In genomic region chr6:150231456-150231855, GRCh38 we compare ENCODE assay signal across 24 cellular contexts.
DNase-seq lines count a peak whose midpoint lies in the region; ATAC-seq and TF ChIP-seq lines count a peak whose summit lies in the region.
"Had no signal": no experiment of that assay in that cellular context is flagged by ENCODE, and none has a peak within 500 bp of the region (broad histone marks: within the 10 kb centered on the region; RNA-seq: fewer than 3 reads in every experiment).

No MANE protein-coding gene starts in this region.

- peaks cover 16% of the 10 kb centered on the region for H3K4me1 Mint-ChIP-seq in MCF 10A (ENCODE audit: insufficient read depth, unreplicated experiment)
- peaks cover 48% of the 10 kb centered on the region for H3K4me1 Mint-ChIP-seq in brain

- H3K4me1 ChIP-seq in breast epithelium (no peaks in the 10 kb centered on the region), foreskin keratinocyte (peaks cover 47% of the 10 kb centered on the region)
- H3K4me1 ChIP-seq: gastroesophageal sphincter, lower lobe of right lung had no signal

- H3K36me3 ChIP-seq in breast epithelium = no peaks in the 10 kb centered on the region
- H3K36me3 ChIP-seq: gastroesophageal sphincter, lower lobe of right lung, upper lobe of left lung had no signal

- H3K27me3 ChIP-seq in breast epithelium = no peaks in the 10 kb centered on the region
- H3K27me3 ChIP-seq in foreskin keratinocyte = no peaks in the 10 kb centered on the region
- H3K27me3 ChIP-seq: upper lobe of left lung had no signal

- H3K27ac ChIP-seq in breast epithelium (no peak overlapping the region), foreskin keratinocyte (peak overlapping the region; percentile 42)
- H3K27ac ChIP-seq: 22Rv1, gastroesophageal sphincter, lower lobe of right lung, skin epidermis, upper lobe of left lung had no signal

- no peak for TF ChIP-seq CTCF in MCF 10A (IDR thresholded peaks at IDR 0.05; ENCODE audit: unreplicated experiment)
- no peak for TF ChIP-seq CTCF in breast epithelium (IDR thresholded peaks at IDR 0.05)
- TF ChIP-seq CTCF in brain (conservative IDR thresholded peaks at IDR 0.05) = no peak
- no peak for TF ChIP-seq CTCF in foreskin keratinocyte (conservative IDR thresholded peaks at IDR 0.05)

- no peaks in the 10 kb centered on the region for H3K27me3 Mint-ChIP-seq in MCF 10A (ENCODE audit: insufficient read depth, unreplicated experiment)
- H3K27me3 Mint-ChIP-seq in brain = peaks cover 4% of the 10 kb centered on the region

- no peak overlapping the region for H3K4me3 ChIP-seq in breast epithelium
- H3K4me3 ChIP-seq: gastroesophageal sphincter, lower lobe of right lung, skin epidermis, upper lobe of left lung had no signal

- H3K9me3 Mint-ChIP-seq in MCF 10A (ENCODE audit: unreplicated experiment) (no peaks in the 10 kb centered on the region), brain (peaks cover 0 to 10% (median 6%) of the 10 kb centered on the region in 5 experiments)

- no peak for DNase-seq in MCF 10A (ENCODE audit: unreplicated experiment)
- DNase-seq in breast epithelium (ENCODE audit: low spot score in 2 of 2) = no peak
- DNase-seq in foreskin keratinocyte = peak in 1 of 2 donors; percentile 75
- no peak for DNase-seq in HuH-7.5 (ENCODE audit: low spot score)
- no peak for DNase-seq in NCI-H2227 (lab: John Stamatoyannopoulos, UW; ENCODE audit: unreplicated experiment)
- DNase-seq in NCI-H146 treated with DMSO at 0.1 percent for 48 hours (lab: John Stamatoyannopoulos, UW; ENCODE audit: unreplicated experiment) = no peak
- DNase-seq: activated CD4-positive, alpha-beta T cell treated with anti-CD3 and anti-CD28 coated beads, Interleukin-2, amount 50 U/mL, for 1 hour; activated CD8-positive, alpha-beta memory T cell treated with anti-CD3 and anti-CD28 coated beads, Interleukin-2, amount 10 ng/mL, durations not matched to agents 7 days and 5 days; activated naive CD4-positive, alpha-beta T cell treated with anti-CD3 and anti-CD28 coated beads, Interleukin-2, amount 50 U/mL, for 16 hours; CD8-positive, alpha-beta memory T cell; kidney; lower lobe of right lung; NCI-H1092 treated with DMSO at 0.1 percent for 48 hours; NCI-H1930; NCI-H748 treated with DMSO at 0.1 percent for 48 hours; stimulated activated CD4-positive, alpha-beta T cell treated with anti-CD3 and anti-CD28 coated beads, Interleukin-1b, Interleukin-23, amount 100 ng/mL, for 48 hours; upper lobe of left lung had no signal

- ATAC-seq in foreskin keratinocyte = peak; percentile 45
- no peak for ATAC-seq in HG02870 (IDR thresholded peaks at IDR 0.05; ENCODE audit: unreplicated experiment)
- ATAC-seq: activated CD8-positive, alpha-beta memory T cell treated with anti-CD3 and anti-CD28 coated beads, Interleukin-2, amount 10 ng/mL, durations not matched to agents 7 days and 5 days; gastroesophageal sphincter; lower lobe of right lung had no signal

- H3K36me3 Mint-ChIP-seq in MCF 10A (ENCODE audit: insufficient read depth, unreplicated experiment) (peaks cover 10% of the 10 kb centered on the region), brain (peaks cover 20% of the 10 kb centered on the region)

- POLR2A ChIA-PET in MCF 10A (lab: Yijun Ruan, JAX) = interaction anchor here (0.7 to 3.3 kb wide), 8 partner anchors 11 to 87 kb away, joined by 3 to 15 read pairs (median 8); partner anchors contain the start of gene PPP1R14C

- CTCF ChIA-PET in MCF 10A (lab: Yijun Ruan, JAX) = interaction anchor here (0.5 kb wide), 1 partner anchor 18 kb away, joined by 4 read pairs; no protein-coding TSS in a partner anchor

- no peak for TF ChIP-seq POLR2A in breast epithelium (IDR thresholded peaks at IDR 0.05)

- peak overlapping the region; percentile 86 for H3K27ac Mint-ChIP-seq in MCF 10A (ENCODE audit: low read depth, unreplicated experiment)
- peak overlapping the region in 3 of 5 experiments; percentile 4 to 91 (median 9) for H3K27ac Mint-ChIP-seq in brain
- H3K27ac Mint-ChIP-seq: activated CD8-positive, alpha-beta memory T cell treated with anti-CD3 and anti-CD28 coated beads, Interleukin-2, amount 10 ng/mL, durations not matched to agents 7 days and 5 days; B cell; CD8-positive, alpha-beta memory T cell; T-helper 2 cell treated with Interferon-gamma antibody and Interleukin-4, amounts not matched to agents 5 μg/mL and 100 μg/mL, for 36 hours had no signal

- intact Hi-C loops in MCF 10A (cut with micrococcal nuclease) = no loop called here
- intact Hi-C loops in breast epithelium (cut with DNase I; ENCODE audit: low total_unique reads) = no loop called here

- H3K9me3 ChIP-seq in breast epithelium = no peaks in the 10 kb centered on the region
- H3K9me3 ChIP-seq: gastroesophageal sphincter, lower lobe of right lung, upper lobe of left lung had no signal

- BruUV-seq in MCF 10A (replicated peaks; lab: Mats Ljungman, UMichigan) = no TSS peak

- H3K4me3 Mint-ChIP-seq in MCF 10A (ENCODE audit: unreplicated experiment) = no peak overlapping the region
- no peak overlapping the region for H3K4me3 Mint-ChIP-seq in brain
- H3K4me3 Mint-ChIP-seq: activated CD8-positive, alpha-beta memory T cell treated with anti-CD3 and anti-CD28 coated beads, Interleukin-2, amount 10 ng/mL, durations not matched to agents 7 days and 5 days; B cell; T-helper 2 cell treated with Interferon-gamma antibody and Interleukin-4, amounts not matched to agents 5 μg/mL and 100 μg/mL, for 36 hours had no signal
